1 cellular context compared by ENCODE assay signal in the genomic region with DNA sequence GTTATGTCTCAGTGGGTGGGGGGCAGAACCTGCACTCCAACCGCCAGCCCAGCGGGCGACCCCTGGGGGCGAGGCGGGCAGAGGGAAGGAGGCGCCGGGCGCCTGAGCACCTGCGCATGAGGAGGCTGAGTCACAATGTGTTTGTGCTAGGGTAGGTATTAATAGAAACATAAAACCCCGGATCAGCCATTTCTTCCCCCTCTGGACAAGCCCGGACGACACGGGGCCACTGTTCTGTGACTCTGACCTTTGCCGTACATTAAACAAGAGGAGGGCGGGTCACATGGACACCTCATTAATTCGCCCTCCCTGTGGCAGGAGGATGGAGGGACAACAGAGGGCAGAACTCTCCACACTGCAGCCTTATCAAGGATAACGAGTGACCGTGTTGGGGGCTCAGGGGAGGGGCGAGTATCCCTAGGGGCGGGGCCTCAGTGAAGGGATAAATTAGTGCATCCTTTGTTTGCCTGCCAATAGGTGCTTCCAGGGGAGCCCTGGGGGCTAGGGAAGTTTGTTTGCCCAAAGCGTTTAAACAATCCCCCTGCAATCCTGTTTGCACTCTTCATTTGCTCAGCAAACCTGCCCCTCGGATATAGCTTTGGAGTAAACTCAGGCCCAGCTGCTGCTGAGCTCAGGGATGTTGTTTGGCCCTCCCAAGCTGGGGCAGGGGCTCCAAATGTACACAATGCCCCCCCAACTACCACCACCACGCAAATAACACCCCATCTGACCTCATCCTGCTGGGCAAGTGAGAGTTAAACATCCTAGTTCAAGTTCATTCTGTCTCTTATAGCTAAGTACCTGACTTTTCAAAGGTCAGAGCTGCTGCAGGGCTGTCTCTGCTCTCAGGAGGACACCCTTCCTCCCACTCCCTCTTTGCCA.
TF ChIP-seq lines count a peak whose summit lies in the region.

No MANE protein-coding gene starts in this region.

TF ChIP-seq in HepG2, 621 proteins besides CTCF, POLR2A, EP300 and RAD21 (continued from another document and continues in another):
- TF ChIP-seq, protein P1, sequence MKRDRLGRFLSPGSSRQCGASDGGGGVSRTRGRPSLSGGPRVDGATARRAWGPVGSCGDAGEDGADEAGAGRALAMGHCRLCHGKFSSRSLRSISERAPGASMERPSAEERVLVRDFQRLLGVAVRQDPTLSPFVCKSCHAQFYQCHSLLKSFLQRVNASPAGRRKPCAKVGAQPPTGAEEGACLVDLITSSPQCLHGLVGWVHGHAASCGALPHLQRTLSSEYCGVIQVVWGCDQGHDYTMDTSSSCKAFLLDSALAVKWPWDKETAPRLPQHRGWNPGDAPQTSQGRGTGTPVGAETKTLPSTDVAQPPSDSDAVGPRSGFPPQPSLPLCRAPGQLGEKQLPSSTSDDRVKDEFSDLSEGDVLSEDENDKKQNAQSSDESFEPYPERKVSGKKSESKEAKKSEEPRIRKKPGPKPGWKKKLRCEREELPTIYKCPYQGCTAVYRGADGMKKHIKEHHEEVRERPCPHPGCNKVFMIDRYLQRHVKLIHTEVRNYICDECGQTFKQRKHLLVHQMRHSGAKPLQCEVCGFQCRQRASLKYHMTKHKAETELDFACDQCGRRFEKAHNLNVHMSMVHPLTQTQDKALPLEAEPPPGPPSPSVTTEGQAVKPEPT (CRISPR knock-in tag; IDR thresholded peaks at IDR 0.05; ENCODE audit: low read depth): 0 out of 2 replicates have a peak, but pooled peaks have one; percentile 62
- TF ChIP-seq PCBP2 (optimal IDR thresholded peaks at IDR 0.05; ENCODE audit: low read depth, low read length, poor library complexity, severe bottlenecking) (no peak), LCORL (IDR thresholded peaks at IDR 0.05) (no peak), LCORL (CRISPR knock-in tag; IDR thresholded peaks at IDR 0.05) (peak; percentile 64; the same call in 1 of the 2 replicates), CEBPG (CRISPR knock-in tag; IDR thresholded peaks at IDR 0.05) (peak; percentile 28), PHF21A (CRISPR knock-in tag; IDR thresholded peaks at IDR 0.05) (peak; percentile 91), SALL1 (CRISPR knock-in tag; IDR thresholded peaks at IDR 0.05) (peak; percentile 93), TBP (CRISPR knock-in tag; IDR thresholded peaks at IDR 0.05) (no peak), ZNF790 (CRISPR knock-in tag; IDR thresholded peaks at IDR 0.05; ENCODE audit: borderline replicate concordance) (no peak), AGO1 (IDR thresholded peaks at IDR 0.05; ENCODE audit: low read depth, low read length, poor library complexity, severe bottlenecking) (no peak), ZFX (CRISPR knock-in tag; IDR thresholded peaks at IDR 0.05; ENCODE audit: low read depth) (peak; percentile 38; the same call in 1 of the 2 replicates), XRCC5 (optimal IDR thresholded peaks at IDR 0.05; ENCODE audit: low read length) (peak; percentile 22), ZNF709 (CRISPR knock-in tag; IDR thresholded peaks at IDR 0.05) (peak; percentile 35; the same call in 1 of the 2 replicates), MED1 (CRISPR knock-in tag; IDR thresholded peaks at IDR 0.05) (peak; percentile 54), RFXAP (CRISPR knock-in tag; IDR thresholded peaks at IDR 0.05; ENCODE audit: borderline replicate concordance) (no peak), ZFP90 (CRISPR knock-in tag; IDR thresholded peaks at IDR 0.05; ENCODE audit: borderline replicate concordance) (no peak), BRD4 (CRISPR knock-in tag; IDR thresholded peaks at IDR 0.05) (no peak), SRSF9 (IDR thresholded peaks at IDR 0.05; ENCODE audit: borderline replicate concordance, insufficient read depth, low read depth, low read length, poor library complexity, severe bottlenecking) (no peak), ZNF572 (CRISPR knock-in tag; IDR thresholded peaks at IDR 0.05) (no peak), ZNF782 (CRISPR knock-in tag; IDR thresholded peaks at IDR 0.05; ENCODE audit: borderline replicate concordance) (peak; percentile 23; the same call in 1 of the 2 replicates), HNF4G (IDR thresholded peaks at IDR 0.05; ENCODE audit: borderline replicate concordance, low read depth, low read length) (peak; percentile 52; the same call in 1 of the 2 replicates), HNF4G (CRISPR knock-in tag; IDR thresholded peaks at IDR 0.05; ENCODE audit: borderline replicate concordance, low read depth) (0 out of 2 replicates have a peak, but pooled peaks have one; percentile 25), ZNF850 (CRISPR knock-in tag; conservative IDR thresholded peaks at IDR 0.05) (no peak), RBM22 (optimal IDR thresholded peaks at IDR 0.05; ENCODE audit: low read length) (peak; percentile 28)
- TF ChIP-seq, protein P2, sequence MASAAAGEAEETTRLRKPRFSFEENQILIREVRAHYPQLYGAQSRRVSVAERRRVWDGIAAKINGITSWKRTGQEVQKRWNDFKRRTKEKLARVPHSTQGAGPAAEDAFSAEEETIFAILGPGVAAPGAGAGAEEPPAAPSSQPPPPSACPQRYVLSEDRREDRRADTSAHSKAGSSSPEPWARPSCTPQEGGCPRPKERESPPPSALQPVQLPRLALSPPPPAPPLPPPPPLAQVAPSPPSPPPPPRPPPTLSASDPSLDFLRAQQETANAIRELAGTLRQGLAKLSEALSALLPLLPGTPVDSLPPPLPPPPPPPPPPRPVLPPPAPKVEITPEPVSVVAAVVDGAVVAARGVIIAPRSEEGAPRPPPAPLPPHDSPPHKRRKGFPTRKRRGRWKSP (CRISPR knock-in tag; IDR thresholded peaks at IDR 0.05): peak; percentile 45; the same call in 1 of the 2 replicates
- TF ChIP-seq, protein P3, sequence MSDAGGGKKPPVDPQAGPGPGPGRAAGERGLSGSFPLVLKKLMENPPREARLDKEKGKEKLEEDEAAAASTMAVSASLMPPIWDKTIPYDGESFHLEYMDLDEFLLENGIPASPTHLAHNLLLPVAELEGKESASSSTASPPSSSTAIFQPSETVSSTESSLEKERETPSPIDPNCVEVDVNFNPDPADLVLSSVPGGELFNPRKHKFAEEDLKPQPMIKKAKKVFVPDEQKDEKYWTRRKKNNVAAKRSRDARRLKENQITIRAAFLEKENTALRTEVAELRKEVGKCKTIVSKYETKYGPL (CRISPR knock-in tag; IDR thresholded peaks at IDR 0.05): no peak
- TF ChIP-seq, protein P4, sequence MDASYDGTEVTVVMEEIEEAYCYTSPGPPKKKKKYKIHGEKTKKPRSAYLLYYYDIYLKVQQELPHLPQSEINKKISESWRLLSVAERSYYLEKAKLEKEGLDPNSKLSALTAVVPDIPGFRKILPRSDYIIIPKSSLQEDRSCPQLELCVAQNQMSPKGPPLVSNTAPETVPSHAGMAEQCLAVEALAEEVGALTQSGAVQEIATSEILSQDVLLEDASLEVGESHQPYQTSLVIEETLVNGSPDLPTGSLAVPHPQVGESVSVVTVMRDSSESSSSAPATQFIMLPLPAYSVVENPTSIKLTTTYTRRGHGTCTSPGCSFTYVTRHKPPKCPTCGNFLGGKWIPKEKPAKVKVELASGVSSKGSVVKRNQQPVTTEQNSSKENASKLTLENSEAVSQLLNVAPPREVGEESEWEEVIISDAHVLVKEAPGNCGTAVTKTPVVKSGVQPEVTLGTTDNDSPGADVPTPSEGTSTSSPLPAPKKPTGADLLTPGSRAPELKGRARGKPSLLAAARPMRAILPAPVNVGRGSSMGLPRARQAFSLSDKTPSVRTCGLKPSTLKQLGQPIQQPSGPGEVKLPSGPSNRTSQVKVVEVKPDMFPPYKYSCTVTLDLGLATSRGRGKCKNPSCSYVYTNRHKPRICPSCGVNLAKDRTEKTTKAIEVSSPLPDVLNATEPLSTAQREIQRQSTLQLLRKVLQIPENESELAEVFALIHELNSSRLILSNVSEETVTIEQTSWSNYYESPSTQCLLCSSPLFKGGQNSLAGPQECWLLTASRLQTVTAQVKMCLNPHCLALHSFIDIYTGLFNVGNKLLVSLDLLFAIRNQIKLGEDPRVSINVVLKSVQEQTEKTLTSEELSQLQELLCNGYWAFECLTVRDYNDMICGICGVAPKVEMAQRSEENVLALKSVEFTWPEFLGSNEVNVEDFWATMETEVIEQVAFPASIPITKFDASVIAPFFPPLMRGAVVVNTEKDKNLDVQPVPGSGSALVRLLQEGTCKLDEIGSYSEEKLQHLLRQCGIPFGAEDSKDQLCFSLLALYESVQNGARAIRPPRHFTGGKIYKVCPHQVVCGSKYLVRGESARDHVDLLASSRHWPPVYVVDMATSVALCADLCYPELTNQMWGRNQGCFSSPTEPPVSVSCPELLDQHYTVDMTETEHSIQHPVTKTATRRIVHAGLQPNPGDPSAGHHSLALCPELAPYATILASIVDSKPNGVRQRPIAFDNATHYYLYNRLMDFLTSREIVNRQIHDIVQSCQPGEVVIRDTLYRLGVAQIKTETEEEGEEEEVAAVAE (CRISPR knock-in tag; IDR thresholded peaks at IDR 0.05; ENCODE audit: borderline replicate concordance): no peak
- TF ChIP-seq, protein P5, sequence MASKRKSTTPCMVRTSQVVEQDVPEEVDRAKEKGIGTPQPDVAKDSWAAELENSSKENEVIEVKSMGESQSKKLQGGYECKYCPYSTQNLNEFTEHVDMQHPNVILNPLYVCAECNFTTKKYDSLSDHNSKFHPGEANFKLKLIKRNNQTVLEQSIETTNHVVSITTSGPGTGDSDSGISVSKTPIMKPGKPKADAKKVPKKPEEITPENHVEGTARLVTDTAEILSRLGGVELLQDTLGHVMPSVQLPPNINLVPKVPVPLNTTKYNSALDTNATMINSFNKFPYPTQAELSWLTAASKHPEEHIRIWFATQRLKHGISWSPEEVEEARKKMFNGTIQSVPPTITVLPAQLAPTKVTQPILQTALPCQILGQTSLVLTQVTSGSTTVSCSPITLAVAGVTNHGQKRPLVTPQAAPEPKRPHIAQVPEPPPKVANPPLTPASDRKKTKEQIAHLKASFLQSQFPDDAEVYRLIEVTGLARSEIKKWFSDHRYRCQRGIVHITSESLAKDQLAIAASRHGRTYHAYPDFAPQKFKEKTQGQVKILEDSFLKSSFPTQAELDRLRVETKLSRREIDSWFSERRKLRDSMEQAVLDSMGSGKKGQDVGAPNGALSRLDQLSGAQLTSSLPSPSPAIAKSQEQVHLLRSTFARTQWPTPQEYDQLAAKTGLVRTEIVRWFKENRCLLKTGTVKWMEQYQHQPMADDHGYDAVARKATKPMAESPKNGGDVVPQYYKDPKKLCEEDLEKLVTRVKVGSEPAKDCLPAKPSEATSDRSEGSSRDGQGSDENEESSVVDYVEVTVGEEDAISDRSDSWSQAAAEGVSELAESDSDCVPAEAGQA (IDR thresholded peaks at IDR 0.05; ENCODE audit: low read depth): no peak
- TF ChIP-seq, protein P5 (CRISPR knock-in tag; IDR thresholded peaks at IDR 0.05; ENCODE audit: borderline replicate concordance): no peak
- TF ChIP-seq, protein P6, sequence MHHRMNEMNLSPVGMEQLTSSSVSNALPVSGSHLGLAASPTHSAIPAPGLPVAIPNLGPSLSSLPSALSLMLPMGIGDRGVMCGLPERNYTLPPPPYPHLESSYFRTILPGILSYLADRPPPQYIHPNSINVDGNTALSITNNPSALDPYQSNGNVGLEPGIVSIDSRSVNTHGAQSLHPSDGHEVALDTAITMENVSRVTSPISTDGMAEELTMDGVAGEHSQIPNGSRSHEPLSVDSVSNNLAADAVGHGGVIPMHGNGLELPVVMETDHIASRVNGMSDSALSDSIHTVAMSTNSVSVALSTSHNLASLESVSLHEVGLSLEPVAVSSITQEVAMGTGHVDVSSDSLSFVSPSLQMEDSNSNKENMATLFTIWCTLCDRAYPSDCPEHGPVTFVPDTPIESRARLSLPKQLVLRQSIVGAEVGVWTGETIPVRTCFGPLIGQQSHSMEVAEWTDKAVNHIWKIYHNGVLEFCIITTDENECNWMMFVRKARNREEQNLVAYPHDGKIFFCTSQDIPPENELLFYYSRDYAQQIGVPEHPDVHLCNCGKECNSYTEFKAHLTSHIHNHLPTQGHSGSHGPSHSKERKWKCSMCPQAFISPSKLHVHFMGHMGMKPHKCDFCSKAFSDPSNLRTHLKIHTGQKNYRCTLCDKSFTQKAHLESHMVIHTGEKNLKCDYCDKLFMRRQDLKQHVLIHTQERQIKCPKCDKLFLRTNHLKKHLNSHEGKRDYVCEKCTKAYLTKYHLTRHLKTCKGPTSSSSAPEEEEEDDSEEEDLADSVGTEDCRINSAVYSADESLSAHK (CRISPR knock-in tag; IDR thresholded peaks at IDR 0.05; ENCODE audit: borderline replicate concordance): 0 out of 2 replicates have a peak, but pooled peaks have one; percentile 8
- TF ChIP-seq, protein P7, sequence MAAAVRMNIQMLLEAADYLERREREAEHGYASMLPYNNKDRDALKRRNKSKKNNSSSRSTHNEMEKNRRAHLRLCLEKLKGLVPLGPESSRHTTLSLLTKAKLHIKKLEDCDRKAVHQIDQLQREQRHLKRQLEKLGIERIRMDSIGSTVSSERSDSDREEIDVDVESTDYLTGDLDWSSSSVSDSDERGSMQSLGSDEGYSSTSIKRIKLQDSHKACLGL (CRISPR knock-in tag; IDR thresholded peaks at IDR 0.05): no peak; the same call in 1 of the 2 replicates
- TF ChIP-seq, protein P8, sequence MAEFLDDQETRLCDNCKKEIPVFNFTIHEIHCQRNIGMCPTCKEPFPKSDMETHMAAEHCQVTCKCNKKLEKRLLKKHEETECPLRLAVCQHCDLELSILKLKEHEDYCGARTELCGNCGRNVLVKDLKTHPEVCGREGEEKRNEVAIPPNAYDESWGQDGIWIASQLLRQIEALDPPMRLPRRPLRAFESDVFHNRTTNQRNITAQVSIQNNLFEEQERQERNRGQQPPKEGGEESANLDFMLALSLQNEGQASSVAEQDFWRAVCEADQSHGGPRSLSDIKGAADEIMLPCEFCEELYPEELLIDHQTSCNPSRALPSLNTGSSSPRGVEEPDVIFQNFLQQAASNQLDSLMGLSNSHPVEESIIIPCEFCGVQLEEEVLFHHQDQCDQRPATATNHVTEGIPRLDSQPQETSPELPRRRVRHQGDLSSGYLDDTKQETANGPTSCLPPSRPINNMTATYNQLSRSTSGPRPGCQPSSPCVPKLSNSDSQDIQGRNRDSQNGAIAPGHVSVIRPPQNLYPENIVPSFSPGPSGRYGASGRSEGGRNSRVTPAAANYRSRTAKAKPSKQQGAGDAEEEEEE (CRISPR knock-in tag; IDR thresholded peaks at IDR 0.05; ENCODE audit: borderline replicate concordance): no peak
- TF ChIP-seq, protein P9, sequence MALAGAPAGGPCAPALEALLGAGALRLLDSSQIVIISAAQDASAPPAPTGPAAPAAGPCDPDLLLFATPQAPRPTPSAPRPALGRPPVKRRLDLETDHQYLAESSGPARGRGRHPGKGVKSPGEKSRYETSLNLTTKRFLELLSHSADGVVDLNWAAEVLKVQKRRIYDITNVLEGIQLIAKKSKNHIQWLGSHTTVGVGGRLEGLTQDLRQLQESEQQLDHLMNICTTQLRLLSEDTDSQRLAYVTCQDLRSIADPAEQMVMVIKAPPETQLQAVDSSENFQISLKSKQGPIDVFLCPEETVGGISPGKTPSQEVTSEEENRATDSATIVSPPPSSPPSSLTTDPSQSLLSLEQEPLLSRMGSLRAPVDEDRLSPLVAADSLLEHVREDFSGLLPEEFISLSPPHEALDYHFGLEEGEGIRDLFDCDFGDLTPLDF (CRISPR knock-in tag; IDR thresholded peaks at IDR 0.05): no peak
